Comparison of ENCODE assay signal across 18 cellular contexts in genomic region chr12:3820122-3820521, GRCh38. TPM values are rescaled to one million over a fixed set of nuclear protein-coding genes. Genes with fewer than 3 reads are reported as not detected.
A peak's percentile ranks its signal among the peaks of the same experiment; 100 is the strongest.
DNase-seq lines count a peak whose midpoint lies in the region; ATAC-seq lines count a peak whose summit lies in the region.
"Had no signal": no experiment of that assay in that cellular context is flagged by ENCODE, and none has a peak within 500 bp of the region (broad histone marks: within the 10 kb centered on the region; RNA-seq: fewer than 3 reads in every experiment).

No MANE protein-coding gene starts in this region.

- H3K9me3 ChIP-seq in SJCRH30 (replicated peaks): no peaks in the 10 kb centered on the region
- H3K9me3 ChIP-seq: transverse colon had no signal

- H3K4me3 ChIP-seq in SJCRH30: no peak overlapping the region
- H3K4me3 ChIP-seq: GM12878, transverse colon had no signal

- peak; percentile 52 to 80 for ATAC-seq in activated naive CD4-positive, alpha-beta T cell treated with anti-CD3 and anti-CD28 coated beads, Interleukin-2, amount 50 U/mL, for 72 hours
- peak; percentile 71 for ATAC-seq in stimulated activated naive CD8-positive, alpha-beta T cell treated with anti-CD3 and anti-CD28 coated beads, Interleukin-15, Interleukin-2, amounts not matched to agents 100 U/mL and 50 U/mL, for 24 hours
- ATAC-seq: GM12878, T-helper 17 cell had no signal

- H3K4me1 ChIP-seq in SJCRH30: no peaks in the 10 kb centered on the region
- H3K4me1 ChIP-seq: parathyroid adenoma, transverse colon had no signal

- no peaks in the 10 kb centered on the region for H3K27me3 ChIP-seq in SJCRH30
- H3K27me3 ChIP-seq: transverse colon had no signal

- no peak overlapping the region for H3K27ac Mint-ChIP-seq in activated naive CD4-positive, alpha-beta T cell treated with anti-CD3 and anti-CD28 coated beads, Interleukin-2, amount 50 U/mL, for 72 hours
- H3K27ac Mint-ChIP-seq: T-helper 17 cell had no signal

- H3K36me3 Mint-ChIP-seq in activated naive CD4-positive, alpha-beta T cell treated with anti-CD3 and anti-CD28 coated beads, Interleukin-2, amount 50 U/mL, for 72 hours: no peaks in the 10 kb centered on the region

- no peak for DNase-seq in activated naive CD4-positive, alpha-beta T cell treated with anti-CD3 and anti-CD28 coated beads, Interleukin-2, amount 50 U/mL, for 72 hours (ENCODE audit: low spot score in 2 of 2)
- no peak for DNase-seq in activated naive CD4-positive, alpha-beta T cell (lab: John Stamatoyannopoulos, UW)
- DNase-seq in RKO (ENCODE audit: low spot score) (peak; percentile 75), fibroblast of peridontal ligament (ENCODE audit: extremely low read depth) (peak; percentile 14), SJCRH30 (no peak), DMS 273 treated with DMSO at 0.1 percent for 48 hours (lab: John Stamatoyannopoulos, UW) (no peak), SKM-1 (lab: John Stamatoyannopoulos, UW; ENCODE audit: unreplicated experiment) (no peak)
- DNase-seq in stimulated activated naive CD8-positive, alpha-beta T cell treated with anti-CD3 and anti-CD28 coated beads, Interleukin-15, Interleukin-2, amounts not matched to agents 100 U/mL and 50 U/mL, for 24 hours: no peak
- DNase-seq: activated CD4-positive, alpha-beta T cell treated with anti-CD3 and anti-CD28 coated beads, Interleukin-2, amount 50 U/mL, for 1 hour; activated naive CD4-positive, alpha-beta T cell treated with Interleukin-2 at 50 U/mL for 16 hours; erythroblast; midbrain; NCI-H345; T-helper 17 cell; transverse colon had no signal

- peaks cover 26% of the 10 kb centered on the region for H3K36me3 ChIP-seq in SJCRH30

- H3K27ac ChIP-seq in SJCRH30: no peak overlapping the region
- H3K27ac ChIP-seq: parathyroid adenoma, transverse colon had no signal

- no peaks in the 10 kb centered on the region for H3K9me3 Mint-ChIP-seq in activated naive CD4-positive, alpha-beta T cell treated with anti-CD3 and anti-CD28 coated beads, Interleukin-2, amount 50 U/mL, for 72 hours
- H3K9me3 Mint-ChIP-seq: central memory CD8-positive, alpha-beta T cell had no signal

RNA-seq across cellular contexts. Expression of gene PARP11, which starts 53.1 kb away (rescaled TPM):
- 10 to 100 TPM; 25.2 to 30.2 TPM for total RNA-seq in activated naive CD4-positive, alpha-beta T cell treated with anti-CD3 and anti-CD28 coated beads, Interleukin-2, amount 50 U/mL, for 72 hours
- total RNA-seq in SJCRH30 (2014; rRNA removed; shearing (Covaris generic)): 13.0 and 13.4 TPM in 2 replicates

Comparison
In these comparisons a context has a peak if more than half of its experiments do, and no peak if none do; other contexts are left out.
1. DNase-seq: peak in RKO (single experiment) and fibroblast of peridontal ligament (single experiment); none in activated naive CD4-positive, alpha-beta T cell treated with anti-CD3 and anti-CD28 coated beads, Interleukin-2, amount 50 U/mL, for 72 hours (0 of 2), activated naive CD4-positive, alpha-beta T cell (0 of 4), stimulated activated naive CD8-positive, alpha-beta T cell treated with anti-CD3 and anti-CD28 coated beads, Interleukin-15, Interleukin-2, amounts not matched to agents 100 U/mL and 50 U/mL, for 24 hours (single experiment), SJCRH30 (0 of 2), DMS 273 treated with DMSO at 0.1 percent for 48 hours (single experiment) and SKM-1 (single experiment).